1 cellular context compared by ENCODE assay signal in genomic region chr5:980941-981340, GRCh38.
TF ChIP-seq lines count a peak whose summit lies in the region.

No MANE protein-coding gene starts in this region.

TF ChIP-seq in GM23338, 12 proteins besides CTCF, POLR2A, EP300 and RAD21 (continued from another document):
- TF ChIP-seq ZNF462 (CRISPR knock-in tag; IDR thresholded peaks at IDR 0.05) (no peak), REST (IDR thresholded peaks at IDR 0.05; ENCODE audit: unreplicated experiment) (no peak)
